ENCODE assay signal across 22 cellular contexts in genomic region chr2:101231253-101231652, GRCh38. TPM values are rescaled to one million over a fixed set of nuclear protein-coding genes. Genes with fewer than 3 reads are reported as not detected.
DNase-seq lines count a peak whose midpoint lies in the region; ATAC-seq, FAIRE-seq and TF ChIP-seq lines count a peak whose summit lies in the region.
"Had no signal": no experiment of that assay in that cellular context is flagged by ENCODE, and none has a peak within 500 bp of the region (broad histone marks: within the 10 kb centered on the region; RNA-seq: fewer than 3 reads in every experiment).

No MANE protein-coding gene starts in this region.

- TF ChIP-seq EP300 in HepG2 (IDR thresholded peaks at IDR 0.05; ENCODE audit: low read depth in 2 of 2, low read length in 2 of 2) (no peak), HepG2 (CRISPR knock-in tag; IDR thresholded peaks at IDR 0.05; ENCODE audit: borderline replicate concordance) (no peak)

- H3K4me3 ChIP-seq in HepG2 (replicated peaks in 1 of 3; ENCODE audit: insufficient read depth in 1 of 3, low read depth in 2 of 3, low read length in 3 of 3) (no peak overlapping the region), MM.1S (ENCODE audit: low read length) (no peak overlapping the region), right atrium auricular region (no peak overlapping the region)
- H3K4me3 ChIP-seq: PC-9, SK-N-MC had no signal

- no peak for TF ChIP-seq CTCF in HepG2 (CRISPR knock-in tag; IDR thresholded peaks at IDR 0.05)
- TF ChIP-seq CTCF in MM.1S (IDR thresholded peaks at IDR 0.05; ENCODE audit: low read length), result no peak
- no peak for TF ChIP-seq CTCF in right atrium auricular region (IDR thresholded peaks at IDR 0.05)

- FAIRE-seq in HepG2 (lab: Jason Lieb, UNC) (no peak), urothelium cell line (lab: Jason Lieb, UNC) (no peak)
- FAIRE-seq: GM19239 had no signal

- CTCF ChIA-PET in HepG2 (lab: Yijun Ruan, JAX; ENCODE audit: low intra/inter-chr PET ratio, low total read pairs), result no interaction called here

- BruUV-seq in HepG2 (replicated peaks; lab: Mats Ljungman, UMichigan), result no TSS peak

- H3K36me3 ChIP-seq in HepG2 (replicated peaks in 1 of 2; ENCODE audit: control insufficient read depth in 1 of 2, insufficient read depth in 2 of 2, low read length in 2 of 2) (no peaks in the 10 kb centered on the region), MM.1S (replicated peaks; ENCODE audit: insufficient read depth, low read length) (no peaks in the 10 kb centered on the region), right atrium auricular region (no peaks in the 10 kb centered on the region)

- H3F3A ChIP-seq in MM.1S (ENCODE audit: insufficient read depth, low read length), result no peaks in the 10 kb centered on the region

- H3K4me1 ChIP-seq in HepG2 (ENCODE audit: insufficient read depth, low read length) (peaks cover 59% of the 10 kb centered on the region), MM.1S (ENCODE audit: low read length) (no peaks in the 10 kb centered on the region), right atrium auricular region (peaks cover 0 to 8% of the 10 kb centered on the region in 2 donors)

- TF ChIP-seq POLR2A in HepG2 (IDR thresholded peaks at IDR 0.05; ENCODE audit: insufficient read depth in 1 of 2, low read depth in 2 of 2, low read length in 2 of 2), result no peak

- no peaks in the 10 kb centered on the region for H4K20me1 ChIP-seq in HepG2 (ENCODE audit: insufficient read depth, low read length)
- no peaks in the 10 kb centered on the region for H4K20me1 ChIP-seq in MM.1S (ENCODE audit: insufficient read depth, low read length)

- DNase-seq in Caki2 (ENCODE audit: low read depth), result peak; percentile 41
- DNase-seq in glomerular visceral epithelial cell (ENCODE audit: extremely low spot score), result peak; percentile 45
- DNase-seq in HepG2 (ENCODE audit: low spot score), result no peak
- DNase-seq in MM.1S, result no peak
- no peak for DNase-seq in urothelium cell line (ENCODE audit: low spot score)
- no peak for DNase-seq in right atrium auricular region (ENCODE audit: low spot score)
- DNase-seq in effector CD4-positive, alpha-beta T cell, result no peak
- DNase-seq: Calu3; CD4-positive, alpha-beta memory T cell; DMS153; GDM1; GOT3; Karpas-422; NCI-H1417 treated with DMSO at 0.1 percent for 48 hours; NCI-H187; NCI-H69; PC-9; SHP77 treated with DMSO at 0.1 percent for 48 hours had no signal

- H3K9me3 ChIP-seq in HepG2 (ENCODE audit: low read length) (peaks cover 25% of the 10 kb centered on the region), MM.1S (replicated peaks; ENCODE audit: insufficient read depth, low read length) (no peaks in the 10 kb centered on the region), right atrium auricular region (no peaks in the 10 kb centered on the region)

- no peaks in the 10 kb centered on the region for H3K9me2 ChIP-seq in MM.1S (replicated peaks; ENCODE audit: insufficient read depth, low read length)

- H3K27ac ChIP-seq in HepG2 (ENCODE audit: extremely low read length, insufficient read depth, low read length), result peak overlapping the region; percentile 47
- no peak overlapping the region for H3K27ac ChIP-seq in MM.1S (ENCODE audit: low read length)
- H3K27ac ChIP-seq in right atrium auricular region, result peak overlapping the region in 1 of 2 donors; percentile 33
- H3K27ac ChIP-seq: PC-9, RWPE1, SK-N-MC had no signal

- no peaks in the 10 kb centered on the region for H3K79me2 ChIP-seq in HepG2 (ENCODE audit: insufficient read depth, low read length)
- no peaks in the 10 kb centered on the region for H3K79me2 ChIP-seq in MM.1S (ENCODE audit: low read length)

- no peak overlapping the region for H3K9ac ChIP-seq in HepG2 (ENCODE audit: insufficient read depth, low read depth, low read length)
- H3K9ac ChIP-seq in MM.1S (ENCODE audit: low read length), result no peak overlapping the region

- no peak for ATAC-seq in HepG2
- ATAC-seq: HCT116 had no signal

- TF ChIP-seq RAD21 in HepG2 (CRISPR knock-in tag; IDR thresholded peaks at IDR 0.05), result no peak

- POLR2A ChIA-PET in HepG2 (lab: Yijun Ruan, JAX), result interaction anchor here (1.1 to 2.0 kb wide), 6 partner anchors 9 to 768 kb away, joined by 3 to 18 read pairs (median 5); partner anchors contain the start of genes CNOT11 and RPL31

- no peak overlapping the region for H2AFZ ChIP-seq in HepG2 (ENCODE audit: low read length)
- H2AFZ ChIP-seq in MM.1S (ENCODE audit: low read length), result no peak overlapping the region
- H2AFZ ChIP-seq: PC-9 had no signal

- H3K27me3 ChIP-seq in HepG2 (ENCODE audit: control insufficient read depth in 1 of 2, insufficient read depth in 2 of 2, low read length in 2 of 2) (no peaks in the 10 kb centered on the region), MM.1S (replicated peaks; ENCODE audit: insufficient read depth, low read length) (no peaks in the 10 kb centered on the region), right atrium auricular region (no peaks in the 10 kb centered on the region)

- H3K4me2 ChIP-seq in HepG2 (ENCODE audit: low read depth, low read length) (peak overlapping the region; percentile 37; the same call in 1 of the 2 replicates), MM.1S (ENCODE audit: low read depth, low read length) (no peak overlapping the region)
- H3K4me2 ChIP-seq: PC-9 had no signal

- 96% methylated on average over 1 of the region's 1 CpG for WGBS in HepG2 (ENCODE audit: low lambda C conversion rate)

- in situ Hi-C loops in Caki2 (cut with HindIII; ENCODE audit: low pct_unique_long_range_greater_than_20kb, low sequenced_read_pairs) (no loop called here), HepG2 (cut with HindIII; ENCODE audit: extremely low pct_ligation_motif_present, low pct_unique_long_range_greater_than_20kb) (no loop called here)

- intact Hi-C loops in HepG2 (cut with micrococcal nuclease; ENCODE audit: unreplicated experiment), result no loop called here

TF ChIP-seq in HepG2, 621 proteins besides CTCF, POLR2A, EP300 and RAD21:
- no peak for TF ChIP-seq RAD51 (IDR thresholded peaks at IDR 0.05; ENCODE audit: borderline replicate concordance)
- TF ChIP-seq MAFF (IDR thresholded peaks at IDR 0.05; ENCODE audit: low read depth, low read length), result peak; percentile 74
- TF ChIP-seq MAFK (conservative IDR thresholded peaks at IDR 0.05 in 1 of 2, IDR thresholded peaks at IDR 0.05 in 1 of 2; ENCODE audit: low read length in 2 of 2), result peak; percentile 72 to 74
- TF ChIP-seq ZNF670 (CRISPR knock-in tag; IDR thresholded peaks at IDR 0.05; ENCODE audit: borderline replicate concordance), result no peak
- TF ChIP-seq ZNF775 (CRISPR knock-in tag; IDR thresholded peaks at IDR 0.05; ENCODE audit: borderline replicate concordance), result no peak

RNA-seq across cellular contexts. Expression of gene CNOT11, which starts 21.4 kb away (rescaled TPM):
- total RNA-seq in Caki2 (2014; rRNA removed; shearing (Covaris generic); ENCODE audit: low replicate concordance), result 96.0 and 125 TPM in 2 replicates
- 100 and 114 TPM in 2 replicates for total RNA-seq in HepG2 (2016; rRNA removed; fragmentation: Illumina TruSeq; extraction: Trizol)
- 34.2 and 39.4 TPM in 2 replicates for total RNA-seq in HepG2 (2016; cell fraction: cytosol; rRNA removed; fragmentation: Illumina TruSeq; extraction: Trizol; ENCODE audit: low read depth)
- 93.7 and 119 TPM in 2 replicates for total RNA-seq in HepG2 (2016; cell fraction: insoluble cytoplasmic fraction; rRNA removed; fragmentation: Illumina TruSeq; extraction: Trizol)
- total RNA-seq in HepG2 (2016; cell fraction: membrane; rRNA removed; fragmentation: Illumina TruSeq; extraction: Trizol), result 65.8 and 70.3 TPM in 2 replicates
- total RNA-seq in HepG2 (2016; cell fraction: nucleus; rRNA removed; fragmentation: Illumina TruSeq; extraction: Trizol), result 79.5 and 91.1 TPM in 2 replicates
- 202 and 209 TPM in 2 replicates for polyA plus RNA-seq in HepG2 (2011; rRNA removed)
- 91.7 and 128 TPM in 2 replicates for polyA plus RNA-seq in HepG2 (2011; cell fraction: cytosol; rRNA removed)
- polyA plus RNA-seq in HepG2 (2011; cell fraction: nucleus; rRNA removed), result 359 and 415 TPM in 2 replicates
- polyA plus RNA-seq in HepG2 (2012), result 100 and 126 TPM in 2 replicates
- 35.1 and 35.8 TPM in 2 replicates for polyA plus RNA-seq in HepG2 (2016; cell fraction: cytosol; fragmentation: Illumina TruSeq; extraction: Trizol; ENCODE audit: low read depth)
- polyA plus RNA-seq in HepG2 (2016; cell fraction: insoluble cytoplasmic fraction; fragmentation: Illumina TruSeq; extraction: Trizol; ENCODE audit: low read depth), result 160 and 184 TPM in 2 replicates
- polyA plus RNA-seq in HepG2 (2016; cell fraction: membrane; fragmentation: Illumina TruSeq; extraction: Trizol; ENCODE audit: low read depth), result 62.2 and 66.8 TPM in 2 replicates
- polyA plus RNA-seq in HepG2 (2016; cell fraction: nucleus; fragmentation: Illumina TruSeq; extraction: Trizol; ENCODE audit: insufficient read depth, low read depth), result 277 TPM in 2 replicates
- polyA minus RNA-seq in HepG2 (2011; rRNA and poly(A)+ RNA removed; ENCODE audit: low replicate concordance), result 74.3 and 87.7 TPM in 2 replicates
- polyA minus RNA-seq in HepG2 (2011; cell fraction: cytosol; rRNA and poly(A)+ RNA removed), result 102 and 132 TPM in 2 replicates
- polyA minus RNA-seq in HepG2 (2011; cell fraction: nucleus; rRNA and poly(A)+ RNA removed), result 80.2 and 123 TPM in 2 replicates
- 10 to 100 TPM; 37.0 to 40.4 TPM for total RNA-seq in right atrium auricular region

Comparison
In these comparisons a context has a peak if more than half of its experiments do, and no peak if none do; other contexts are left out.
1. DNase-seq: peak in Caki2 (single experiment) and glomerular visceral epithelial cell (single experiment); none in HepG2 (single experiment), MM.1S (single experiment), urothelium cell line (single experiment), right atrium auricular region (single experiment) and effector CD4-positive, alpha-beta T cell (single experiment).